In the genomic region with DNA sequence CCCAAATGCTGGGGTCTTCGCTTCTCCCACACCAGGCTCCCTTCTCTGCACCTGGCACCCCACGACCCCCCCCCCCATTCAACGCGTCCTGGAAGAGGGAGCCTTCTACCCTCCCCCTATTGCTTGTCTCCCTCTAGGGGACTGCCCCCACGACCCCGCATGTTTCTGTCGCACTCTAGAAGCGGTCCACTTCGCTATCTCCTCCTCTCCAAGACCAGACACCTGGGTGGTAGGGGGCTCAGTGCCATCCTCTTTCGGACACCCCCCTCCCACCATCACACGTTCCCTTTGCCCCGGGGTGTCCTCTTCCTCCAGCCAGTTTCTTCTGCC, we compare ENCODE assay signal across 8 cellular contexts. TPM values are rescaled to one million over a fixed set of nuclear protein-coding genes. Genes with fewer than 3 reads are reported as not detected.
DNase-seq lines count a peak whose midpoint lies in the region; ATAC-seq and TF ChIP-seq lines count a peak whose summit lies in the region.

No MANE protein-coding gene starts in this region.

- no peak for ATAC-seq in T-cell (replicated peaks in 1 of 4)
- ATAC-seq in GM21360 (IDR thresholded peaks at IDR 0.05; ENCODE audit: unreplicated experiment): no peak
- no peak for ATAC-seq in GM19324 (IDR thresholded peaks at IDR 0.05; ENCODE audit: low FRiP score, unreplicated experiment)

- no peaks in the 10 kb centered on the region for H3K9me3 Mint-ChIP-seq in T-cell

- TF ChIP-seq POLR2A in sigmoid colon (IDR thresholded peaks at IDR 0.05): no peak

- 0 to 2% methylated on average over 12 of the region's 12 CpGs for WGBS in sigmoid colon, 2 donors

- peak overlapping the region; percentile 87 to 95 (median 94) for H3K27ac ChIP-seq in sigmoid colon

- no peak for DNase-seq in GM12865 (ENCODE audit: low read depth)
- DNase-seq in T-cell: no peak
- DNase-seq in fibroblast of villous mesenchyme (ENCODE audit: low read depth): no peak
- no peak for DNase-seq in sigmoid colon
- no peak for DNase-seq in amniotic stem cell (lab: John Stamatoyannopoulos, UW)
- DNase-seq in putamen (ENCODE audit: low spot score): no peak

- CTCF ChIA-PET in T-cell (lab: Charles Lee): interaction anchor here (0.6 to 1.8 kb wide), 8 partner anchors 8 to 382 kb away, joined by 3 to 14 read pairs (median 4); a partner anchor contains a TSS

- H3K27ac Mint-ChIP-seq in T-cell: peak overlapping the region; percentile 94 to 96

- POLR2A ChIA-PET in T-cell (lab: Charles Lee): interaction anchor here in 1 of 2 donors (0.9 to 4.9 kb wide), 4 partner anchors 10 to 88 kb away, joined by 5 to 49 read pairs (median 18); a partner anchor contains a TSS

- peak overlapping the region; percentile 96 for H3K4me3 ChIP-seq in GM12865 (ENCODE audit: low read depth, low read length)
- peak overlapping the region; percentile 98 for H3K4me3 ChIP-seq in fibroblast of villous mesenchyme (ENCODE audit: low read depth, low read length)
- H3K4me3 ChIP-seq in sigmoid colon: peak overlapping the region; percentile 74 to 85 (median 77)

- peaks cover 56 to 69% (median 59%) of the 10 kb centered on the region in 3 donors for H3K4me1 Mint-ChIP-seq in T-cell

- peaks cover 0 to 10% (median 5%) of the 10 kb centered on the region in 4 donors for H3K36me3 ChIP-seq in sigmoid colon

- TF ChIP-seq EP300 in sigmoid colon (IDR thresholded peaks at IDR 0.05): no peak

- peaks cover 16% of the 10 kb centered on the region for H3K36me3 Mint-ChIP-seq in T-cell

- H3K27me3 ChIP-seq in sigmoid colon: no peaks in the 10 kb centered on the region

- no peaks in the 10 kb centered on the region for H3K27me3 Mint-ChIP-seq in T-cell

- no peaks in the 10 kb centered on the region for H3K9me3 ChIP-seq in sigmoid colon

- intact Hi-C loops in sigmoid colon (cut with DNase I): loop anchor here (2.0 to 5.0 kb wide), 4 partner anchors 27 to 90 kb away; a partner anchor contains a TSS

- peak overlapping the region; percentile 97 to 99 (median 99) for H3K4me3 Mint-ChIP-seq in T-cell

- TF ChIP-seq CTCF in GM12865 (IDR thresholded peaks at IDR 0.05; ENCODE audit: insufficient read depth, low read depth, low read length, missing control alignments): no peak
- no peak for TF ChIP-seq CTCF in fibroblast of villous mesenchyme (IDR thresholded peaks at IDR 0.05; ENCODE audit: insufficient read depth, low read depth, low read length)
- TF ChIP-seq CTCF in sigmoid colon (IDR thresholded peaks at IDR 0.05): no peak

- peaks cover 0 to 34% (median 24%) of the 10 kb centered on the region in 4 donors for H3K4me1 ChIP-seq in sigmoid colon

RNA-seq across cellular contexts. Expression of a gene that starts 1.5 kb away (rescaled TPM):
- total RNA-seq in T-cell: 100 to 1,000 TPM; 170 to 412 (median 206) TPM
- 7.8 and 16.8 TPM in 2 replicates for total RNA-seq in fibroblast of villous mesenchyme
- 10 to 100 TPM; 16.4 to 27.1 (median 18.1) TPM for total RNA-seq in sigmoid colon
- polyA plus RNA-seq in sigmoid colon: 10 to 100 TPM in 1 of 3 donors, 1 to 10 TPM in 2; 6.5 to 25.0 (median 7.2) TPM

RNA-seq across cellular contexts. Expression of a gene that starts 11.7 kb away (rescaled TPM):
- total RNA-seq in T-cell: 10 to 100 TPM; 15.3 to 27.9 (median 16.4) TPM
- 3.5 and 4.5 TPM in 2 replicates for total RNA-seq in fibroblast of villous mesenchyme
- 10 to 100 TPM in 3 of 4 donors, 1 to 10 TPM in 1; 7.5 to 14.5 (median 13.6) TPM for total RNA-seq in sigmoid colon
- 10 to 100 TPM in 1 of 3 donors, 1 to 10 TPM in 2; 7.2 to 10.1 (median 8.4) TPM for polyA plus RNA-seq in sigmoid colon

RNA-seq across cellular contexts. Expression of a gene that starts 24.1 kb away (rescaled TPM):
- total RNA-seq in T-cell (10 to 100 TPM in 3 of 5 donors, 1 to 10 TPM in 2; 9.9 to 14.7 (median 13.2) TPM), fibroblast of villous mesenchyme (2.6 and 5.5 TPM in 2 replicates), sigmoid colon (10 to 100 TPM; 13.6 to 47.1 (median 22.6) TPM)
- polyA plus RNA-seq in sigmoid colon: 1 to 10 TPM in 2 of 3 donors, under 1 TPM in 1; 0.46 to 9.6 (median 5.8) TPM

RNA-seq across cellular contexts. Expression of a gene that starts 42.3 kb away (rescaled TPM):
- total RNA-seq in T-cell: 10 to 100 TPM; 38.9 to 61.5 (median 55.1) TPM
- total RNA-seq in fibroblast of villous mesenchyme: 9.7 and 11.2 TPM in 2 replicates
- total RNA-seq in sigmoid colon: 10 to 100 TPM in 1 of 4 donors, 1 to 10 TPM in 3; 8.7 to 16.6 (median 9.2) TPM
- 10 to 100 TPM; 11.3 to 23.1 (median 15.6) TPM for polyA plus RNA-seq in sigmoid colon

RNA-seq across cellular contexts. Expression of a gene that starts 44.9 kb away (rescaled TPM):
- 10 to 100 TPM; 12.4 to 32.8 (median 27.1) TPM for total RNA-seq in T-cell
- total RNA-seq in fibroblast of villous mesenchyme: 12.5 and 15.1 TPM in 2 replicates
- 10 to 100 TPM in 3 of 4 donors, 1 to 10 TPM in 1; 6.6 to 21.4 (median 14.4) TPM for total RNA-seq in sigmoid colon
- 10 to 100 TPM; 11.6 to 32.7 (median 15.6) TPM for polyA plus RNA-seq in sigmoid colon
